Comparison of ENCODE assay signal across 18 cellular contexts in the genomic region with DNA sequence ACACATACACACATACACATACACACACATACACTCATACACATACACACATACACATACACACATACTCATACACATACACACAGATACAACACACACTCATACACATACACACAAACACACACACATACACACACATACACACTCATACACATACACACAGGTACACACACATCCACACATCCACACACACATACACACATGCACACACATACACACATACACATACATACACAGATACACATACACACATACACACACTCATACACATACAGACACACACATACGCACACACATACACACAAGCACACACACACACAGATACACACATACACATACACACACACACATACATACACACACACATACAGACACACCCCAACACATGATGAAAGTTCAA.
A peak's percentile ranks its signal among the peaks of the same experiment; 100 is the strongest.
DNase-seq lines count a peak whose midpoint lies in the region; ATAC-seq, FAIRE-seq and TF ChIP-seq lines count a peak whose summit lies in the region.
"Had no signal": no experiment of that assay in that cellular context is flagged by ENCODE, and none has a peak within 500 bp of the region (broad histone marks: within the 10 kb centered on the region; RNA-seq: fewer than 3 reads in every experiment).

No MANE protein-coding gene starts in this region.

- 0% methylated on average over 1 of the region's 1 CpG for WGBS in K562 (ENCODE audit: insufficient coverage, low coverage, missing lambda C conversion rate)
- WGBS in trophoblast cell (ENCODE audit: extremely low coverage, insufficient coverage, insufficient read length) = no CpG with 5 or more reads among the region's 1 CpG

- no peak overlapping the region for H2BK12ac ChIP-seq in trophoblast cell (ENCODE audit: low read length)

- no peak overlapping the region for H2BK5ac ChIP-seq in trophoblast cell (ENCODE audit: low read depth, low read length, poor library complexity)

- FAIRE-seq in K562 (lab: Jason Lieb, UNC) = no peak
- FAIRE-seq: A204.1, G401.6 had no signal

- intact Hi-C loops in K562 (cut with micrococcal nuclease) = no loop called here
- intact Hi-C loops in activated T-helper 2 cell treated with anti-CD3 and anti-CD28 coated beads, Interferon-gamma antibody, Interleukin-2, Interleukin-4, amounts not matched to agents 10 μg/mL and 5 μg/mL and 100 μg/mL, durations not matched to agents 14 hours and 24 hours and 36 hours (cut with micrococcal nuclease) = no loop called here

- H3K4ac ChIP-seq in trophoblast cell (ENCODE audit: low read depth, low read length) = no peak overlapping the region

- BruUV-seq in K562 (replicated peaks; lab: Mats Ljungman, UMichigan) = no TSS peak

- no peak overlapping the region for H2AFZ ChIP-seq in K562 (ENCODE audit: low read depth, low read length)
- H2AFZ ChIP-seq in trophoblast cell (ENCODE audit: insufficient read depth, low read length, poor library complexity) = no peak overlapping the region
- H2AFZ ChIP-seq: GM23248 had no signal

- DNase-seq in K562 (ENCODE audit: extremely low read depth in 1 of 4, low spot score in 3 of 4) (no peak), glutamatergic neuron (no peak), trophoblast cell (no peak), ureter (ENCODE audit: low spot score) (no peak)
- no peak for DNase-seq in activated T-helper 2 cell treated with anti-CD3 and anti-CD28 coated beads, Interferon-gamma antibody, Interleukin-2, Interleukin-4, amounts not matched to agents 10 μg/mL and 5 μg/mL and 100 μg/mL, durations not matched to agents 14 hours and 24 hours and 36 hours (ENCODE audit: low spot score)
- DNase-seq: C1 segment of cervical spinal cord; CD4-positive, alpha-beta memory T cell; DMS153; DMS79 treated with DMSO at 0.1 percent for 48 hours; EL; GM23248; H7 had no signal

- TF ChIP-seq EP300 in K562 (IDR thresholded peaks at IDR 0.05; ENCODE audit: low read length) = no peak

- peaks cover 2% of the 10 kb centered on the region for H3K9me3 Mint-ChIP-seq in glutamatergic neuron (ENCODE audit: unreplicated experiment)
- peaks cover 11% of the 10 kb centered on the region for H3K9me3 Mint-ChIP-seq in activated T-helper 2 cell treated with anti-CD3 and anti-CD28 coated beads, Interferon-gamma antibody, Interleukin-2, Interleukin-4, amounts not matched to agents 10 μg/mL and 5 μg/mL and 100 μg/mL, durations not matched to agents 14 hours and 24 hours and 36 hours

- H3K27me3 Mint-ChIP-seq in glutamatergic neuron (ENCODE audit: unreplicated experiment) = peaks cover 2% of the 10 kb centered on the region
- no peaks in the 10 kb centered on the region for H3K27me3 Mint-ChIP-seq in activated T-helper 2 cell treated with anti-CD3 and anti-CD28 coated beads, Interferon-gamma antibody, Interleukin-2, Interleukin-4, amounts not matched to agents 10 μg/mL and 5 μg/mL and 100 μg/mL, durations not matched to agents 14 hours and 24 hours and 36 hours (ENCODE audit: low read depth)
- H3K27me3 Mint-ChIP-seq: B cell; CD4-positive, alpha-beta memory T cell had no signal

- H3K9me3 ChIP-seq in HEK293 (ENCODE audit: control insufficient read depth, insufficient read depth, low read depth, low read length) = no peaks in the 10 kb centered on the region
- no peaks in the 10 kb centered on the region for H3K9me3 ChIP-seq in K562 (replicated peaks; ENCODE audit: control insufficient read depth, insufficient read depth, low read depth, low read length)
- H3K9me3 ChIP-seq in trophoblast cell (ENCODE audit: insufficient read depth, low read depth, low read length) = no peaks in the 10 kb centered on the region

- no peaks in the 10 kb centered on the region for H3K79me1 ChIP-seq in trophoblast cell (ENCODE audit: low read length)

- no peak overlapping the region for H4K91ac ChIP-seq in trophoblast cell (ENCODE audit: low read depth, low read length)

- H2BK120ac ChIP-seq in trophoblast cell (ENCODE audit: insufficient read depth, low read length, poor library complexity) = no peak overlapping the region

- H4K12ac ChIP-seq in trophoblast cell (ENCODE audit: low read depth, low read length) = no peak overlapping the region

- no peaks in the 10 kb centered on the region for H3K36me3 Mint-ChIP-seq in glutamatergic neuron (ENCODE audit: unreplicated experiment)
- H3K36me3 Mint-ChIP-seq in activated T-helper 2 cell treated with anti-CD3 and anti-CD28 coated beads, Interferon-gamma antibody, Interleukin-2, Interleukin-4, amounts not matched to agents 10 μg/mL and 5 μg/mL and 100 μg/mL, durations not matched to agents 14 hours and 24 hours and 36 hours (ENCODE audit: low read depth) = no peaks in the 10 kb centered on the region
- H3K36me3 Mint-ChIP-seq: CD4-positive, alpha-beta memory T cell had no signal

- no peaks in the 10 kb centered on the region for H3K4me1 ChIP-seq in HEK293 (ENCODE audit: control insufficient read depth, insufficient read depth, low read length)
- no peaks in the 10 kb centered on the region for H3K4me1 ChIP-seq in K562 (replicated peaks in 1 of 2; ENCODE audit: control insufficient read depth in 2 of 2, insufficient read depth in 2 of 2, low read length in 2 of 2)
- no peaks in the 10 kb centered on the region for H3K4me1 ChIP-seq in trophoblast cell (ENCODE audit: control insufficient read depth in 1 of 2, insufficient read depth in 2 of 2, low read length in 2 of 2)

- no peaks in the 10 kb centered on the region for H4K20me1 ChIP-seq in K562 (replicated peaks; ENCODE audit: control insufficient read depth, insufficient read depth, low read length)

- no peak overlapping the region for H3K9ac ChIP-seq in K562 (ENCODE audit: insufficient read depth in 1 of 2, low read depth in 2 of 2, low read length in 2 of 2)
- no peak overlapping the region for H3K9ac ChIP-seq in trophoblast cell (ENCODE audit: low read length)
- H3K9ac ChIP-seq: GM23248 had no signal

- no peaks in the 10 kb centered on the region for H3K9me1 ChIP-seq in K562 (ENCODE audit: control insufficient read depth, insufficient read depth, low read length)

- no peaks in the 10 kb centered on the region for H3K36me3 ChIP-seq in HEK293 (ENCODE audit: control insufficient read depth in 2 of 2, insufficient read depth in 1 of 2, low read length in 2 of 2)
- no peaks in the 10 kb centered on the region for H3K36me3 ChIP-seq in K562 (ENCODE audit: control insufficient read depth, insufficient read depth, low read length)
- no peaks in the 10 kb centered on the region for H3K36me3 ChIP-seq in trophoblast cell (ENCODE audit: control insufficient read depth in 1 of 2, insufficient read depth in 2 of 2, low read length in 2 of 2)

- no peak overlapping the region for H3K4me2 ChIP-seq in K562 (ENCODE audit: insufficient read depth, low read length)
- no peak overlapping the region for H3K4me2 ChIP-seq in trophoblast cell (ENCODE audit: low read length)

- H3K27me3 ChIP-seq in K562 (ENCODE audit: control insufficient read depth in 2 of 2, insufficient read depth in 2 of 2, low read length in 2 of 2) (no peaks in the 10 kb centered on the region), trophoblast cell (ENCODE audit: insufficient read depth, low read length) (no peaks in the 10 kb centered on the region)

- peak overlapping the region; percentile 41 for H3K27ac Mint-ChIP-seq in glutamatergic neuron (ENCODE audit: unreplicated experiment)
- H3K27ac Mint-ChIP-seq in activated T-helper 2 cell treated with anti-CD3 and anti-CD28 coated beads, Interferon-gamma antibody, Interleukin-2, Interleukin-4, amounts not matched to agents 10 μg/mL and 5 μg/mL and 100 μg/mL, durations not matched to agents 14 hours and 24 hours and 36 hours = no peak overlapping the region
- H3K27ac Mint-ChIP-seq: B cell; CD4-positive, alpha-beta memory T cell had no signal

- CTCF ChIA-PET in HEK293 (lab: Yijun Ruan, JAX) (no interaction called here), K562 (lab: Yijun Ruan, JAX; ENCODE audit: low intra/inter-chr PET ratio) (no interaction called here)

- no peak overlapping the region for H3K18ac ChIP-seq in trophoblast cell (ENCODE audit: low read length)

- TF ChIP-seq POLR2A in K562 (conservative IDR thresholded peaks at IDR 0.05) = no peak

- TF ChIP-seq CTCF in HEK293 (tag by site-specific recombination; IDR thresholded peaks at IDR 0.05) (no peak), K562 (IDR thresholded peaks at IDR 0.05 in 2 of 3, conservative IDR thresholded peaks at IDR 0.05 in 1 of 3; ENCODE audit: insufficient read depth in 2 of 3, low read depth in 1 of 3, low read length in 3 of 3) (no peak), glutamatergic neuron (IDR thresholded peaks at IDR 0.05; ENCODE audit: partially characterized antibody, unreplicated experiment) (no peak)

- no peak overlapping the region for H2AK5ac ChIP-seq in trophoblast cell (ENCODE audit: low read length)

- no peak overlapping the region for H4K8ac ChIP-seq in trophoblast cell (ENCODE audit: low read depth, low read length)

- ATAC-seq in K562 (no peak), GM19455 (IDR thresholded peaks at IDR 0.05; ENCODE audit: unreplicated experiment) (no peak), GM21576 (IDR thresholded peaks at IDR 0.05; ENCODE audit: unreplicated experiment) (no peak)

- no peak overlapping the region for H3K14ac ChIP-seq in trophoblast cell (ENCODE audit: low read length)

- in situ Hi-C loops in K562 (cut with MboI) = no loop called here

- H3K79me2 ChIP-seq in K562 (ENCODE audit: control insufficient read depth, insufficient read depth, low read length) (no peaks in the 10 kb centered on the region), trophoblast cell (ENCODE audit: control insufficient read depth, insufficient read depth, low read length, poor library complexity) (no peaks in the 10 kb centered on the region)

- no peak overlapping the region for H3K4me3 Mint-ChIP-seq in glutamatergic neuron (ENCODE audit: unreplicated experiment)
- H3K4me3 Mint-ChIP-seq in activated T-helper 2 cell treated with anti-CD3 and anti-CD28 coated beads, Interferon-gamma antibody, Interleukin-2, Interleukin-4, amounts not matched to agents 10 μg/mL and 5 μg/mL and 100 μg/mL, durations not matched to agents 14 hours and 24 hours and 36 hours (ENCODE audit: low read depth) = no peak overlapping the region
- H3K4me3 Mint-ChIP-seq: B cell; CD4-positive, alpha-beta memory T cell had no signal

- no peak overlapping the region for H3K27ac ChIP-seq in HEK293 (ENCODE audit: extremely low read depth, low read depth, low read length)
- no peak overlapping the region for H3K27ac ChIP-seq in K562 (ENCODE audit: extremely low read depth, low read depth, low read length)
- H3K27ac ChIP-seq in trophoblast cell (ENCODE audit: low read depth, low read length) = no peak overlapping the region
- H3K27ac ChIP-seq: GM23248 had no signal

- H3K23ac ChIP-seq in trophoblast cell (ENCODE audit: low read length) = peak overlapping the region; percentile 99

- H3K4me1 Mint-ChIP-seq in glutamatergic neuron (ENCODE audit: low read depth, unreplicated experiment) = peaks cover 24% of the 10 kb centered on the region
- no peaks in the 10 kb centered on the region for H3K4me1 Mint-ChIP-seq in activated T-helper 2 cell treated with anti-CD3 and anti-CD28 coated beads, Interferon-gamma antibody, Interleukin-2, Interleukin-4, amounts not matched to agents 10 μg/mL and 5 μg/mL and 100 μg/mL, durations not matched to agents 14 hours and 24 hours and 36 hours (ENCODE audit: low read depth)
- H3K4me1 Mint-ChIP-seq: B cell; CD4-positive, alpha-beta memory T cell had no signal

- TF ChIP-seq RAD21 in K562 (CRISPR knock-in tag; conservative IDR thresholded peaks at IDR 0.05 in 1 of 2, IDR thresholded peaks at IDR 0.05 in 1 of 2) = no peak

- POLR2A ChIA-PET in HEK293 (lab: Yijun Ruan, JAX) = no interaction called here
- POLR2A ChIA-PET in K562 (lab: Yijun Ruan, JAX) = no interaction called here

- H3K4me3 ChIP-seq in HEK293 (ENCODE audit: low read depth, low read length) (no peak overlapping the region), K562 (no peak overlapping the region), trophoblast cell (ENCODE audit: low read depth, low read length) (no peak overlapping the region)
- H3K4me3 ChIP-seq: GM23248 had no signal

Comparison
In these comparisons a context has a peak if more than half of its experiments do, and no peak if none do; other contexts are left out.
1. Of the 44 proteins assayed by ChIP-seq in both K562 and HEK293: peak only in K562: ZBTB26; only in HEK293: none; in both: none; in neither: 43.